Comparison of ENCODE assay signal across 1 cellular context in the genomic region with DNA sequence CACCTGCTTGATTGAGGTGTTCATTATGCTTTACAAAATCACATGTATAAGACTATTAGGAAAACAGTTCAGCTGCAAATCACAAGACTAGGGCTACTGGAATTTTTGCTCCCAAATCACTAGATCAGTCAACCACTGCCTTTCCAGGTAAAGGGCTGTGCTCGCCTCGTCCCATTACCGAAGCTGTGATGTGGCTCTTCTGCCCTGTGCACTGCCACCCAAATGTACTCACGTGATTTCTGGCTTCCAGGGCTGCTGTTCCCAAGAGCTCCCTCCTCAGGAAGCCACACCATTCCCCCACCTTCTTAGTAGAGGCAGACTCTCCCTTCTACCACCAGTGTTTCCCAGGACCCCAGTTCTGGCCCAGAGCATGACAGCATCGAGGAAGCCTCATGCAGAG.
TF ChIP-seq lines count a peak whose summit lies in the region.

No MANE protein-coding gene starts in this region.

TF ChIP-seq in K562, 482 proteins besides CTCF, POLR2A, EP300 and RAD21 (continued from another document):
- TF ChIP-seq, protein P1, sequence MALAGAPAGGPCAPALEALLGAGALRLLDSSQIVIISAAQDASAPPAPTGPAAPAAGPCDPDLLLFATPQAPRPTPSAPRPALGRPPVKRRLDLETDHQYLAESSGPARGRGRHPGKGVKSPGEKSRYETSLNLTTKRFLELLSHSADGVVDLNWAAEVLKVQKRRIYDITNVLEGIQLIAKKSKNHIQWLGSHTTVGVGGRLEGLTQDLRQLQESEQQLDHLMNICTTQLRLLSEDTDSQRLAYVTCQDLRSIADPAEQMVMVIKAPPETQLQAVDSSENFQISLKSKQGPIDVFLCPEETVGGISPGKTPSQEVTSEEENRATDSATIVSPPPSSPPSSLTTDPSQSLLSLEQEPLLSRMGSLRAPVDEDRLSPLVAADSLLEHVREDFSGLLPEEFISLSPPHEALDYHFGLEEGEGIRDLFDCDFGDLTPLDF (CRISPR knock-in tag; IDR thresholded peaks at IDR 0.05) = no peak
- TF ChIP-seq STAT5B (CRISPR knock-in tag; IDR thresholded peaks at IDR 0.05) = no peak
- no peak for TF ChIP-seq ZNF23 (CRISPR knock-in tag; IDR thresholded peaks at IDR 0.05)
- TF ChIP-seq, protein P2, sequence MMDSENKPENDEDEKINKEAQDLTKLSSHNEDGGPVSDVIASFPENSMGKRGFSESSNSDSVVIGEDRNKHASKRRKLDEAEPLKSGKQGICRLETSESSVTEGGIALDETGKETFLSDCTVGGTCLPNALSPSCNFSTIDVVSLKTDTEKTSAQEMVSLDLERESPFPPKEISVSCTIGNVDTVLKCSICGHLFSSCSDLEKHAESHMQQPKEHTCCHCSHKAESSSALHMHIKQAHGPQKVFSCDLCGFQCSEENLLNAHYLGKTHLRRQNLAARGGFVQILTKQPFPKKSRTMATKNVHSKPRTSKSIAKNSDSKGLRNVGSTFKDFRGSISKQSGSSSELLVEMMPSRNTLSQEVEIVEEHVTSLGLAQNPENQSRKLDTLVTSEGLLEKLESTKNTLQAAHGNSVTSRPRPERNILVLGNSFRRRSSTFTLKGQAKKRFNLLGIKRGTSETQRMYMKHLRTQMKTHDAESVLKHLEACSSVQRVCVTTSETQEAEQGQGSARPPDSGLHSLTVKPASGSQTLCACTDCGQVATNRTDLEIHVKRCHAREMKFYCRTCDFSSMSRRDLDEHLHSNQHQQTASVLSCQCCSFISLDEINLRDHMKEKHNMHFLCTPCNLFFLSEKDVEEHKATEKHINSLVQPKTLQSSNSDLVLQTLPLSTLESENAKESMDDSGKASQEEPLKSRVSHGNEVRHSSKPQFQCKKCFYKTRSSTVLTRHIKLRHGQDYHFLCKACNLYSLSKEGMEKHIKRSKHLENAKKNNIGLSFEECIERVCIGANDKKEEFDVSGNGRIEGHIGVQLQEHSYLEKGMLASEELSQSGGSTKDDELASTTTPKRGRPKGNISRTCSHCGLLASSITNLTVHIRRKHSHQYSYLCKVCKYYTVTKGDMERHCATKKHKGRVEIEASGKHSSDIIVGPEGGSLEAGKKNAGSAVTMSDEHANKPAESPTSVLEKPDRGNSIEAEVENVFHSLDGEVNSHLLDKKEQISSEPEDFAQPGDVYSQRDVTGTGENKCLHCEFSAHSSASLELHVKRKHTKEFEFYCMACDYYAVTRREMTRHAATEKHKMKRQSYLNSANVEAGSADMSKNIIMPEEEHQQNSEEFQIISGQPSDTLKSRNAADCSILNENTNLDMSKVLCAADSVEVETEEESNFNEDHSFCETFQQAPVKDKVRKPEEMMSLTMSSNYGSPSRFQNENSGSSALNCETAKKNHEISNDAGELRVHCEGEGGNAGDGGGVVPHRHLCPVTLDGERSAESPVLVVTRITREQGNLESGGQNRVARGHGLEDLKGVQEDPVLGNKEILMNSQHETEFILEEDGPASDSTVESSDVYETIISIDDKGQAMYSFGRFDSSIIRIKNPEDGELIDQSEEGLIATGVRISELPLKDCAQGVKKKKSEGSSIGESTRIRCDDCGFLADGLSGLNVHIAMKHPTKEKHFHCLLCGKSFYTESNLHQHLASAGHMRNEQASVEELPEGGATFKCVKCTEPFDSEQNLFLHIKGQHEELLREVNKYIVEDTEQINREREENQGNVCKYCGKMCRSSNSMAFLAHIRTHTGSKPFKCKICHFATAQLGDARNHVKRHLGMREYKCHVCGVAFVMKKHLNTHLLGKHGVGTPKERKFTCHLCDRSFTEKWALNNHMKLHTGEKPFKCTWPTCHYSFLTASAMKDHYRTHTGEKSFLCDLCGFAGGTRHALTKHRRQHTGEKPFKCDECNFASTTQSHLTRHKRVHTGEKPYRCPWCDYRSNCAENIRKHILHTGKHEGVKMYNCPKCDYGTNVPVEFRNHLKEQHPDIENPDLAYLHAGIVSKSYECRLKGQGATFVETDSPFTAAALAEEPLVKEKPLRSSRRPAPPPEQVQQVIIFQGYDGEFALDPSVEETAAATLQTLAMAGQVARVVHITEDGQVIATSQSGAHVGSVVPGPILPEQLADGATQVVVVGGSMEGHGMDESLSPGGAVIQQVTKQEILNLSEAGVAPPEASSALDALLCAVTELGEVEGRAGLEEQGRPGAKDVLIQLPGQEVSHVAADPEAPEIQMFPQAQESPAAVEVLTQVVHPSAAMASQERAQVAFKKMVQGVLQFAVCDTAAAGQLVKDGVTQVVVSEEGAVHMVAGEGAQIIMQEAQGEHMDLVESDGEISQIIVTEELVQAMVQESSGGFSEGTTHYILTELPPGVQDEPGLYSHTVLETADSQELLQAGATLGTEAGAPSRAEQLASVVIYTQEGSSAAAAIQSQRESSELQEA (IDR thresholded peaks at IDR 0.05; ENCODE audit: low read depth) = no peak
- TF ChIP-seq ZKSCAN3 (CRISPR knock-in tag; IDR thresholded peaks at IDR 0.05) = no peak
